ENCODE assay signal across 1 cellular context in genomic region chr11:68128682-68129327, GRCh38.
TF ChIP-seq lines count a peak whose summit lies in the region.

No MANE protein-coding gene starts in this region.

TF ChIP-seq in HepG2, 621 proteins besides CTCF, POLR2A, EP300 and RAD21 (continued from another document and continues in another):
- TF ChIP-seq ELF4 (CRISPR knock-in tag; IDR thresholded peaks at IDR 0.05; ENCODE audit: borderline replicate concordance) = 0 out of 2 replicates have a peak, but pooled peaks have one; percentile 17
- no peak for TF ChIP-seq ZNF160 (CRISPR knock-in tag; IDR thresholded peaks at IDR 0.05)
- TF ChIP-seq TARDBP (CRISPR knock-in tag; IDR thresholded peaks at IDR 0.05) = peak; percentile 34; the same call in 1 of the 2 replicates
- TF ChIP-seq ZBTB44 (CRISPR knock-in tag; IDR thresholded peaks at IDR 0.05) = no peak
- no peak for TF ChIP-seq FOXA3 (CRISPR knock-in tag; IDR thresholded peaks at IDR 0.05)
- TF ChIP-seq AFF4 (CRISPR knock-in tag; IDR thresholded peaks at IDR 0.05) = no peak
- TF ChIP-seq ZNF121 (CRISPR knock-in tag; IDR thresholded peaks at IDR 0.05) = no peak
- TF ChIP-seq LCORL (IDR thresholded peaks at IDR 0.05) = no peak
- TF ChIP-seq LCORL (CRISPR knock-in tag; IDR thresholded peaks at IDR 0.05) = no peak
- TF ChIP-seq MAX (IDR thresholded peaks at IDR 0.05) = peak; percentile 87
- no peak for TF ChIP-seq ZFYVE20 (CRISPR knock-in tag; IDR thresholded peaks at IDR 0.05; ENCODE audit: borderline replicate concordance, low read depth)
- peak; percentile 42 for TF ChIP-seq PHF5A (CRISPR knock-in tag; IDR thresholded peaks at IDR 0.05; ENCODE audit: low read depth, unreplicated experiment)
- no peak for TF ChIP-seq RXRB (CRISPR knock-in tag; IDR thresholded peaks at IDR 0.05; ENCODE audit: borderline replicate concordance)
- peak; percentile 78; the same call in 1 of the 2 replicates for TF ChIP-seq MYC (CRISPR knock-in tag; IDR thresholded peaks at IDR 0.05; ENCODE audit: borderline replicate concordance)
- no peak for TF ChIP-seq ELK4 (CRISPR knock-in tag; IDR thresholded peaks at IDR 0.05; ENCODE audit: borderline replicate concordance)
- TF ChIP-seq MTF1 (CRISPR knock-in tag; IDR thresholded peaks at IDR 0.05) = no peak
- TF ChIP-seq ZNF747 (CRISPR knock-in tag; IDR thresholded peaks at IDR 0.05; ENCODE audit: borderline replicate concordance) = no peak
- TF ChIP-seq SIN3A (IDR thresholded peaks at IDR 0.05; ENCODE audit: borderline replicate concordance, low read depth, low read length) = peak; percentile 58; the same call in 1 of the 2 replicates
- no peak for TF ChIP-seq ZNF740 (CRISPR knock-in tag; IDR thresholded peaks at IDR 0.05)
- no peak for TF ChIP-seq ZBTB20 (CRISPR knock-in tag; IDR thresholded peaks at IDR 0.05; ENCODE audit: borderline replicate concordance, low read depth)
- TF ChIP-seq POLR2AphosphoS5 (IDR thresholded peaks at IDR 0.05; ENCODE audit: low read depth, low read length) = no peak
- no peak for TF ChIP-seq ZSCAN31 (CRISPR knock-in tag; IDR thresholded peaks at IDR 0.05; ENCODE audit: low read depth)
- TF ChIP-seq ZNF563 (CRISPR knock-in tag; IDR thresholded peaks at IDR 0.05) = no peak
- peak; percentile 53; the same call in 1 of the 2 replicates for TF ChIP-seq KMT2A (CRISPR knock-in tag; IDR thresholded peaks at IDR 0.05)
- TF ChIP-seq ZNF513 (CRISPR knock-in tag; conservative IDR thresholded peaks at IDR 0.05) = no peak
- no peak for TF ChIP-seq ZFP36 (IDR thresholded peaks at IDR 0.05; ENCODE audit: borderline replicate concordance, low read depth, low read length, partially characterized antibody)
- TF ChIP-seq ZZZ3 (CRISPR knock-in tag; IDR thresholded peaks at IDR 0.05; ENCODE audit: borderline replicate concordance) = no peak
- TF ChIP-seq NFKB2 (CRISPR knock-in tag; IDR thresholded peaks at IDR 0.05; ENCODE audit: borderline replicate concordance) = no peak
- no peak; the same call in 1 of the 2 replicates for TF ChIP-seq CBX5 (CRISPR knock-in tag; IDR thresholded peaks at IDR 0.05; ENCODE audit: borderline replicate concordance)
- TF ChIP-seq USF2 (IDR thresholded peaks at IDR 0.05; ENCODE audit: low read depth, low read length) = no peak
- TF ChIP-seq USF2 (CRISPR knock-in tag; IDR thresholded peaks at IDR 0.05; ENCODE audit: borderline replicate concordance) = no peak
- no peak for TF ChIP-seq PLRG1 (conservative IDR thresholded peaks at IDR 0.05)
- peak; percentile 52; the same call in 1 of the 2 replicates for TF ChIP-seq YEATS4 (CRISPR knock-in tag; IDR thresholded peaks at IDR 0.05; ENCODE audit: borderline replicate concordance)
- peak; percentile 5; the same call in 1 of the 2 replicates for TF ChIP-seq RFXAP (CRISPR knock-in tag; IDR thresholded peaks at IDR 0.05; ENCODE audit: borderline replicate concordance)
- TF ChIP-seq ZNF564 (CRISPR knock-in tag; IDR thresholded peaks at IDR 0.05) = no peak
- peak; percentile 41; the same call in 1 of the 2 replicates for TF ChIP-seq ZFY (CRISPR knock-in tag; IDR thresholded peaks at IDR 0.05)
- peak; percentile 86 for TF ChIP-seq UBTF (CRISPR knock-in tag; IDR thresholded peaks at IDR 0.05)
- no peak for TF ChIP-seq NFKBIZ (CRISPR knock-in tag; IDR thresholded peaks at IDR 0.05)
- TF ChIP-seq HHEX (CRISPR knock-in tag; IDR thresholded peaks at IDR 0.05) = no peak
- 0 out of 2 replicates have a peak, but pooled peaks have one; percentile 51 for TF ChIP-seq ARID4A (CRISPR knock-in tag; IDR thresholded peaks at IDR 0.05; ENCODE audit: borderline replicate concordance)
- peak; percentile 58; the same call in 1 of the 2 replicates for TF ChIP-seq ZNF24 (IDR thresholded peaks at IDR 0.05)
- TF ChIP-seq NBN (conservative IDR thresholded peaks at IDR 0.05) = no peak
- no peak for TF ChIP-seq NFYB (CRISPR knock-in tag; IDR thresholded peaks at IDR 0.05)
- TF ChIP-seq PHF20 (CRISPR knock-in tag; IDR thresholded peaks at IDR 0.05) = no peak
- TF ChIP-seq ZNF614 (CRISPR knock-in tag; IDR thresholded peaks at IDR 0.05; ENCODE audit: borderline replicate concordance) = peak; percentile 87; the same call in 1 of the 2 replicates
- no peak for TF ChIP-seq HOXA5 (CRISPR knock-in tag; IDR thresholded peaks at IDR 0.05)
- TF ChIP-seq ZFP1 (CRISPR knock-in tag; IDR thresholded peaks at IDR 0.05) = no peak
- TF ChIP-seq ZNF607 (CRISPR knock-in tag; IDR thresholded peaks at IDR 0.05; ENCODE audit: borderline replicate concordance) = no peak
- no peak for TF ChIP-seq FOXP1 (IDR thresholded peaks at IDR 0.05)
- TF ChIP-seq FOXP1 (CRISPR knock-in tag; IDR thresholded peaks at IDR 0.05) = no peak; the same call in 1 of the 2 replicates
- no peak for TF ChIP-seq ZNF3 (CRISPR knock-in tag; IDR thresholded peaks at IDR 0.05)
- no peak for TF ChIP-seq CENPBD1 (CRISPR knock-in tag; IDR thresholded peaks at IDR 0.05; ENCODE audit: borderline replicate concordance, low read depth)
